ENCODE assay signal across 17 cellular contexts in the genomic region with DNA sequence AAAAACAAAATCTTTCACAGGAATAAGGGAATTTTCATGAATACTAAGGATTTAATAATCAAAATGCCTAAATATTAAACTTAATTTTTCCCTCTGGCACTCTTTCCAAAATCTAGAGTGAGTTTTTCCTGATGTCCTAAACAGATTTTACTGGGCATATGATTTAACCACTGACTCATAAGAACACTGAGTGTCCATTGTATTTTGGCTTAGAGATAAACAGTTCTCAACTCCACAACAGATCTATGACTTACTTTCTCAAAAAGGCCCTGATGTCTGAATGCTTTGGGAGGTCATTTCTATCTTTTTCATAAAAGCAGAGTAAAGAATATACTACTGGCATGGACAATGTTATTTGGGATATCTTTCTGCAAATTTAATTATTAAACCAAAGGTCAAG. TPM values are rescaled to one million over a fixed set of nuclear protein-coding genes. Genes with fewer than 3 reads are reported as not detected.
DNase-seq lines count a peak whose midpoint lies in the region; ATAC-seq, FAIRE-seq and TF ChIP-seq lines count a peak whose summit lies in the region.
"Had no signal": no experiment of that assay in that cellular context is flagged by ENCODE, and none has a peak within 500 bp of the region (broad histone marks: within the 10 kb centered on the region; RNA-seq: fewer than 3 reads in every experiment).

No MANE protein-coding gene starts in this region.

- POLR2A ChIA-PET in WTC11 (lab: Charles Lee), result no interaction called here

- CTCF ChIA-PET in WTC11 (lab: Charles Lee), result no interaction called here

- peak; percentile 33 for DNase-seq in ELR (ENCODE audit: low read depth)
- peak; percentile 52 to 56 for DNase-seq in cardiac fibroblast (ENCODE audit: low read depth in 2 of 2)
- DNase-seq in left lung, result no peak
- DNase-seq in WTC11 (ENCODE audit: low spot score), result no peak
- DNase-seq in RCC 7860 (ENCODE audit: low spot score), result no peak
- DNase-seq: DND-41; NCI-H1048; NCI-H2029 treated with DMSO at 0.1 percent for 48 hours; spleen; stimulated activated CD4-positive, alpha-beta T cell treated with anti-CD3 and anti-CD28 coated beads, Interleukin-4, amount 100 ng/mL, for 4 hours had no signal

- no peak for FAIRE-seq in RCC 7860 (lab: Jason Lieb, UNC)

- no peaks in the 10 kb centered on the region for H3K9me3 ChIP-seq in left lung
- H3K9me3 ChIP-seq: gastroesophageal sphincter, prostate gland, spleen had no signal

- H3K27ac ChIP-seq in ACC112 (ENCODE audit: low read depth, low read length) (peak overlapping the region; percentile 37), left lung (no peak overlapping the region)
- H3K27ac ChIP-seq: spleen had no signal

- no peak overlapping the region for H3K27ac Mint-ChIP-seq in WTC11
- H3K27ac Mint-ChIP-seq: nephron had no signal

- H3K4me1 ChIP-seq in ACC112 (ENCODE audit: control insufficient read depth, insufficient read depth, low read length, unreplicated experiment) (peaks cover 23% of the 10 kb centered on the region), left lung (peaks cover 0 to 53% of the 10 kb centered on the region in 2 donors)

- no peak for TF ChIP-seq CTCF in cardiac fibroblast (IDR thresholded peaks at IDR 0.05; ENCODE audit: low read depth, low read length)
- TF ChIP-seq CTCF in left lung (IDR thresholded peaks at IDR 0.05), result no peak
- no peak for TF ChIP-seq CTCF in WTC11 (IDR thresholded peaks at IDR 0.05)

- ATAC-seq in left lung (peak; percentile 26), HG03460 (IDR thresholded peaks at IDR 0.05; ENCODE audit: unreplicated experiment) (no peak), WTC11 (no peak), GM21619 (IDR thresholded peaks at IDR 0.05; ENCODE audit: unreplicated experiment) (no peak)
- ATAC-seq: gastroesophageal sphincter had no signal

- H3K36me3 ChIP-seq in ACC112 (ENCODE audit: insufficient read depth, low read length) (peaks cover 18% of the 10 kb centered on the region), left lung (peaks cover 0 to 22% of the 10 kb centered on the region in 2 donors)
- H3K36me3 ChIP-seq: prostate gland had no signal

- intact Hi-C loops in left lung (cut with DNase I), result no loop called here

- H2AFZ ChIP-seq in ACC112 (ENCODE audit: low read length, unreplicated experiment), result no peak overlapping the region

- H3K27me3 ChIP-seq in ACC112 (ENCODE audit: insufficient read depth, low read length) (no peaks in the 10 kb centered on the region), left lung (no peaks in the 10 kb centered on the region)
- H3K27me3 ChIP-seq: gastroesophageal sphincter, spleen had no signal

- H3K4me3 ChIP-seq in ACC112 (ENCODE audit: low read depth, low read length) (no peak overlapping the region), cardiac fibroblast (replicated peaks in 1 of 2; ENCODE audit: low read depth in 2 of 2, low read length in 2 of 2) (no peak overlapping the region), left lung (no peak overlapping the region)
- H3K4me3 ChIP-seq: coronary artery, gastroesophageal sphincter, prostate gland, spleen had no signal

- no peak overlapping the region for H3K4me3 Mint-ChIP-seq in WTC11
- H3K4me3 Mint-ChIP-seq: nephron had no signal

- H3K79me2 ChIP-seq in ACC112 (ENCODE audit: control insufficient read depth, insufficient read depth, low read length, unreplicated experiment), result peaks cover 6% of the 10 kb centered on the region

- no peaks in the 10 kb centered on the region for H3K4me1 Mint-ChIP-seq in WTC11
- H3K4me1 Mint-ChIP-seq: nephron had no signal

- no peaks in the 10 kb centered on the region; the same call in 1 of the 2 replicates for H3K9me3 Mint-ChIP-seq in WTC11

- peaks cover 15% of the 10 kb centered on the region for H3K36me3 Mint-ChIP-seq in WTC11

- H3K27me3 Mint-ChIP-seq in WTC11 (ENCODE audit: low read depth), result no peaks in the 10 kb centered on the region

TF ChIP-seq in WTC11, 78 proteins besides CTCF, POLR2A, EP300 and RAD21:
- TF ChIP-seq ZNF317 (CRISPR knock-in tag; IDR thresholded peaks at IDR 0.05; ENCODE audit: borderline replicate concordance, low read depth), result no peak
- TF ChIP-seq ZNF232 (CRISPR knock-in tag; IDR thresholded peaks at IDR 0.05), result no peak
- no peak for TF ChIP-seq OVOL2 (CRISPR knock-in tag; IDR thresholded peaks at IDR 0.05; ENCODE audit: borderline replicate concordance)

RNA-seq across cellular contexts. Expression of a gene that starts 15.0 kb away (rescaled TPM):
- 100 to 1,000 TPM; 150 to 152 TPM for total RNA-seq in left lung
- 29.8 to 41.9 TPM (median 37.8 TPM) in 3 replicates for total RNA-seq in WTC11 (2021)

RNA-seq across cellular contexts. Expression of a gene that starts 24.2 kb away (rescaled TPM):
- 10 to 100 TPM; 16.8 to 21.1 TPM for total RNA-seq in left lung
- total RNA-seq in WTC11 (2021), result 26.5 to 31.5 TPM (median 29.7 TPM) in 3 replicates

RNA-seq across cellular contexts. Expression of a gene that starts 34.2 kb away (rescaled TPM):
- total RNA-seq in left lung (10 to 100 TPM; 18.5 to 71.7 TPM), WTC11 (2021) (0.70 to 0.92 TPM (median 0.89 TPM) in 3 replicates)

Comparison
In these comparisons a context has a peak if more than half of its experiments do, and no peak if none do; other contexts are left out.
1. DNase-seq: peak in ELR (single experiment) and cardiac fibroblast (2 of 2); none in left lung (0 of 2), WTC11 (single experiment) and RCC 7860 (single experiment).
2. RNA of a gene that starts 34.2 kb away (total RNA-seq): 18.5 to 71.7 TPM in left lung; 0.70 to 0.92 TPM in WTC11; every median in the first group is over 10 times any median in the second.